ENCODE assay signal across 24 cellular contexts in genomic region chr6:38290133-38290801, GRCh38.
A peak's percentile ranks its signal among the peaks of the same experiment; 100 is the strongest.
DNase-seq lines count a peak whose midpoint lies in the region; ATAC-seq and TF ChIP-seq lines count a peak whose summit lies in the region.
"Had no signal": no experiment of that assay in that cellular context is flagged by ENCODE, and none has a peak within 500 bp of the region (broad histone marks: within the 10 kb centered on the region; RNA-seq: fewer than 3 reads in every experiment).

No MANE protein-coding gene starts in this region.

- H3K23me2 ChIP-seq in H9 (ENCODE audit: insufficient read length, low read depth, low read length, poor library complexity, severe bottlenecking): no peaks in the 10 kb centered on the region

- H3K14ac ChIP-seq in H9 (ENCODE audit: insufficient read depth, low read length): no peak overlapping the region

- H3K27ac Mint-ChIP-seq in H9 (peak overlapping the region in 2 of 3 experiments; percentile 18 to 57; a peak in 2 of 7 replicates), brain (peak overlapping the region in 3 of 5 experiments; percentile 30 to 46 (median 36)), nephron progenitor cell (peak overlapping the region; percentile 23)
- H3K27ac Mint-ChIP-seq: CD8-positive, alpha-beta T cell had no signal

- H3K18ac ChIP-seq in H9 (ENCODE audit: insufficient read length, low read depth, low read length): no peak overlapping the region

- H4K20me1 ChIP-seq in H9 (ENCODE audit: control insufficient read depth, insufficient read depth, insufficient read length): no peaks in the 10 kb centered on the region
- no peaks in the 10 kb centered on the region for H4K20me1 ChIP-seq in osteoblast (ENCODE audit: insufficient read depth, low read length)

- H2AK5ac ChIP-seq in H9 (ENCODE audit: insufficient read length, low read length): no peak overlapping the region

- peaks cover 24 to 25% of the 10 kb centered on the region in 2 experiments for H3K9me3 Mint-ChIP-seq in H9
- H3K9me3 Mint-ChIP-seq in brain: peaks cover 14 to 28% (median 25%) of the 10 kb centered on the region in 5 experiments
- peaks cover 29% of the 10 kb centered on the region for H3K9me3 Mint-ChIP-seq in nephron progenitor cell

- H3K4me1 Mint-ChIP-seq in H9 (peaks cover 13 to 19% of the 10 kb centered on the region in 2 experiments), brain (peaks cover 14% of the 10 kb centered on the region), nephron progenitor cell (peaks cover 10% of the 10 kb centered on the region)

- H3K4me3 Mint-ChIP-seq in H9 (no peak overlapping the region), brain (no peak overlapping the region), nephron progenitor cell (no peak overlapping the region)
- H3K4me3 Mint-ChIP-seq: CD8-positive, alpha-beta T cell had no signal

- H3T11ph ChIP-seq in H9 (ENCODE audit: low read length): no peak overlapping the region

- H2BK12ac ChIP-seq in H9 (ENCODE audit: insufficient read length, low read depth, low read length): no peak overlapping the region

- DNase-seq in H9: no peak
- no peak for DNase-seq in left ventricle myocardium inferior
- DNase-seq in nephron progenitor cell: no peak
- DNase-seq in activated naive CD4-positive, alpha-beta T cell treated with anti-CD3 and anti-CD28 coated beads, Interleukin-2, amount 50 U/mL, for 16 hours: no peak
- no peak for DNase-seq in osteoblast (ENCODE audit: insufficient read length, low spot score, missing footprints)
- DNase-seq in thyroid gland: no peak
- DNase-seq: AML-193; C1 segment of cervical spinal cord; Calu3; CD8-positive, alpha-beta T cell; DMS153; GM23248; Kasumi-1; MG63; NCI-H1048; NCI-H1436; NCI-H187 treated with DMSO at 0.1 percent for 48 hours; NCI-H2227 treated with DMSO at 0.1 percent for 48 hours; NCI-H510A treated with DMSO at 0.1 percent for 48 hours; NCI-H748 treated with DMSO at 0.1 percent for 48 hours had no signal

- H3K4me2 ChIP-seq in H9 (ENCODE audit: insufficient read depth, insufficient read length, low read length) (no peak overlapping the region), osteoblast (ENCODE audit: insufficient read depth, low read length) (no peak overlapping the region)

- no peak overlapping the region for H3K56ac ChIP-seq in H9 (ENCODE audit: insufficient read length, low read depth, low read length)

- no peak overlapping the region for H4K91ac ChIP-seq in H9 (ENCODE audit: insufficient read length, low read depth, low read length)

- H3K9ac ChIP-seq in H9 (ENCODE audit: extremely low read depth, insufficient read length, low read length): no peak overlapping the region
- H3K9ac ChIP-seq: GM23248 had no signal

- no peak overlapping the region for H2BK20ac ChIP-seq in H9 (ENCODE audit: low read depth, low read length, poor library complexity, severe bottlenecking)

- no peak for ATAC-seq in GM19463 (IDR thresholded peaks at IDR 0.05; ENCODE audit: unreplicated experiment)
- ATAC-seq: CD8-positive, alpha-beta T cell; HCT116 had no signal

- no peak overlapping the region for H4K5ac ChIP-seq in H9 (ENCODE audit: insufficient read length, low read depth, low read length)

- H2AFZ ChIP-seq in H9 (ENCODE audit: low read length) (no peak overlapping the region), osteoblast (ENCODE audit: low read length) (no peak overlapping the region)
- H2AFZ ChIP-seq: GM23248 had no signal

- no peaks in the 10 kb centered on the region for H3K9me3 ChIP-seq in H9 (ENCODE audit: control insufficient read depth, low read depth, low read length)
- H3K9me3 ChIP-seq in left ventricle myocardium inferior (replicated peaks): peaks cover 21% of the 10 kb centered on the region
- H3K9me3 ChIP-seq in osteoblast (ENCODE audit: low read depth, low read length): no peaks in the 10 kb centered on the region
- no peaks in the 10 kb centered on the region for H3K9me3 ChIP-seq in thyroid gland

- no peak overlapping the region for H2BK5ac ChIP-seq in H9 (ENCODE audit: insufficient read length, low read length)

- no peak overlapping the region for H3K23ac ChIP-seq in H9 (ENCODE audit: insufficient read length, low read depth, low read length)

- H2BK15ac ChIP-seq in H9 (ENCODE audit: low read depth, low read length): no peak overlapping the region

- TF ChIP-seq POLR2A in thyroid gland (IDR thresholded peaks at IDR 0.05): no peak

- intact Hi-C loops in left ventricle myocardium inferior (cut with micrococcal nuclease): no loop called here
- intact Hi-C loops in thyroid gland (cut with DNase I): no loop called here

- no CpG with 5 or more reads among the region's 3 CpGs for WGBS in H9 (ENCODE audit: extremely low coverage, insufficient read length, low lambda C conversion rate)
- WGBS in thyroid gland, 2 donors: 70 to 75% methylated on average over 3 of the region's 3 CpGs

- H3K79me2 ChIP-seq in H9 (ENCODE audit: insufficient read depth, low read length) (no peaks in the 10 kb centered on the region), osteoblast (ENCODE audit: insufficient read depth, low read length) (no peaks in the 10 kb centered on the region)

- H3K4me1 ChIP-seq in H9 (ENCODE audit: insufficient read depth, low read length) (no peaks in the 10 kb centered on the region; the same call in 1 of the 2 replicates), left ventricle myocardium inferior (peaks cover 16% of the 10 kb centered on the region), osteoblast (ENCODE audit: insufficient read depth, low read length) (no peaks in the 10 kb centered on the region), thyroid gland (no peaks in the 10 kb centered on the region)

- no peak overlapping the region for H3K4ac ChIP-seq in H9 (ENCODE audit: low read depth, low read length)

- peaks cover 6 to 17% (median 11%) of the 10 kb centered on the region in 3 experiments for H3K36me3 Mint-ChIP-seq in H9 (ENCODE audit: insufficient read depth in 1 of 3, low read depth in 3 of 3)
- peaks cover 40% of the 10 kb centered on the region for H3K36me3 Mint-ChIP-seq in brain
- peaks cover 18% of the 10 kb centered on the region for H3K36me3 Mint-ChIP-seq in nephron progenitor cell (ENCODE audit: low read depth)

- H3K36me3 ChIP-seq in left ventricle myocardium inferior: peaks cover 11% of the 10 kb centered on the region
- H3K36me3 ChIP-seq in osteoblast (ENCODE audit: insufficient read depth, low read length): no peaks in the 10 kb centered on the region
- no peaks in the 10 kb centered on the region for H3K36me3 ChIP-seq in thyroid gland
- H3K36me3 ChIP-seq: MG63 had no signal

- H3K27ac ChIP-seq in H9 (ENCODE audit: insufficient read length, low read depth, low read length) (no peak overlapping the region), left ventricle myocardium inferior (replicated peaks) (peak overlapping the region; percentile 54), osteoblast (ENCODE audit: low read depth, low read length) (no peak overlapping the region), thyroid gland (no peak overlapping the region)
- H3K27ac ChIP-seq: GM23248, RWPE1 had no signal

- no peak overlapping the region for H3K4me3 ChIP-seq in left ventricle myocardium inferior
- H3K4me3 ChIP-seq in osteoblast (ENCODE audit: insufficient read depth, low read length): no peak overlapping the region
- no peak overlapping the region for H3K4me3 ChIP-seq in thyroid gland (replicated peaks in 1 of 3)
- H3K4me3 ChIP-seq: GM23248, MG63 had no signal

- peaks cover 1% of the 10 kb centered on the region; the same call in 1 of the 2 replicates for H3K27me3 Mint-ChIP-seq in H9 (ENCODE audit: low read depth)
- H3K27me3 Mint-ChIP-seq in brain: peaks cover 7% of the 10 kb centered on the region
- H3K27me3 Mint-ChIP-seq in nephron progenitor cell (ENCODE audit: low read depth, poor library complexity): no peaks in the 10 kb centered on the region

- H3K27me3 ChIP-seq in H9 (ENCODE audit: insufficient read depth, low read length) (no peaks in the 10 kb centered on the region), left ventricle myocardium inferior (ENCODE audit: low read depth) (no peaks in the 10 kb centered on the region), osteoblast (ENCODE audit: insufficient read depth, low read length) (no peaks in the 10 kb centered on the region), thyroid gland (no peaks in the 10 kb centered on the region)
- H3K27me3 ChIP-seq: MG63 had no signal

- TF ChIP-seq CTCF in H9 (conservative IDR thresholded peaks at IDR 0.05): no peak
- no peak for TF ChIP-seq CTCF in brain (conservative IDR thresholded peaks at IDR 0.05)
- TF ChIP-seq CTCF in left ventricle myocardium inferior (IDR thresholded peaks at IDR 0.05; ENCODE audit: borderline replicate concordance): no peak
- no peak for TF ChIP-seq CTCF in nephron progenitor cell (IDR thresholded peaks at IDR 0.05)
- TF ChIP-seq CTCF in osteoblast (IDR thresholded peaks at IDR 0.05; ENCODE audit: extremely low read depth, low read depth, low read length): no peak
- TF ChIP-seq CTCF in thyroid gland (IDR thresholded peaks at IDR 0.05): no peak

- no peak overlapping the region for H4K8ac ChIP-seq in H9 (replicated peaks; ENCODE audit: insufficient read length, low read depth, low read length)

- no peaks in the 10 kb centered on the region for H3K79me1 ChIP-seq in H9 (ENCODE audit: insufficient read depth, low read depth, low read length, poor library complexity, severe bottlenecking)

- H2BK120ac ChIP-seq in H9 (ENCODE audit: low read depth, low read length, poor library complexity, severe bottlenecking): no peak overlapping the region
